In genomic region chr3:27253391-27253790, GRCh38 we compare ENCODE assay signal across 10 cellular contexts.
DNase-seq lines count a peak whose midpoint lies in the region; ATAC-seq lines count a peak whose summit lies in the region.
"Had no signal": no experiment of that assay in that cellular context is flagged by ENCODE, and none has a peak within 500 bp of the region (broad histone marks: within the 10 kb centered on the region; RNA-seq: fewer than 3 reads in every experiment).

No MANE protein-coding gene starts in this region.

- peak; percentile 23 for ATAC-seq in GM18517 (IDR thresholded peaks at IDR 0.05; ENCODE audit: unreplicated experiment)
- ATAC-seq in HG02642 (IDR thresholded peaks at IDR 0.05; ENCODE audit: poor library complexity, unreplicated experiment): peak; percentile 9

- peak; percentile 16 for DNase-seq in astrocyte of the hippocampus (ENCODE audit: low read depth, low spot score)
- DNase-seq in myocyte (ENCODE audit: low read depth): peak; percentile 14
- DNase-seq in DMS153 (lab: John Stamatoyannopoulos, UW): no peak
- DNase-seq in NCI-H1105 treated with DMSO at 0.1 percent for 48 hours (lab: John Stamatoyannopoulos, UW): no peak
- no peak for DNase-seq in CD1c-positive myeloid dendritic cell (ENCODE audit: extremely low spot score)
- no peak for DNase-seq in putamen (ENCODE audit: low spot score)
- DNase-seq: DMS79 treated with DMSO at 0.1 percent for 48 hours, KG1 had no signal

Comparison
In these comparisons a context has a peak if more than half of its experiments do, and no peak if none do; other contexts are left out.
1. DNase-seq: peak in astrocyte of the hippocampus (single experiment) and myocyte (single experiment); none in DMS153 (single experiment), NCI-H1105 treated with DMSO at 0.1 percent for 48 hours (single experiment), CD1c-positive myeloid dendritic cell (single experiment) and putamen (single experiment).